Comparison of ENCODE assay signal across 19 cellular contexts in the genomic region with DNA sequence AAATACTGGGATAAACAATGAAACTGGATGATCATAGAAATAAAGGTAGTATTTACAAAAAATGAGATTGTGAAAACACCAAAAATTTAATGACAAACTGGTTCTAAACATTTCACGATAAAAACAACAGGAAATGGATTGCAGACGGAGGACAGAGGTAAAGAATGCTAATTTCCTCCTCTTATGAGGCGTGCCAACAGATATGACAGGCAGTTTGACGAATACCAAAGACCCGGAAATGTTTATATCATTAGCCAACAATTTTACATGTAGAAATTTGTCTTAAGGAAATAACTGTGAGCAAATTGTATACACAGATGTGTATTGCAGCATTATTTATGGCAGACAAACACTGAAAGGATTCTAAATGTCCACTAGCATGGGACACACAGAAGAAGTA.
DNase-seq lines count a peak whose midpoint lies in the region; TF ChIP-seq lines count a peak whose summit lies in the region.
"Had no signal": no experiment of that assay in that cellular context is flagged by ENCODE, and none has a peak within 500 bp of the region (broad histone marks: within the 10 kb centered on the region; RNA-seq: fewer than 3 reads in every experiment).

No MANE protein-coding gene starts in this region.

- DNase-seq in MCF 10A (ENCODE audit: unreplicated experiment) (peak; percentile 60), breast epithelium (ENCODE audit: low spot score in 2 of 2) (no peak), dermis microvascular lymphatic vessel endothelial cell (ENCODE audit: low read depth in 2 of 2) (peak; percentile 14 to 72), glomerular endothelial cell (ENCODE audit: extremely low read depth, low read depth, low spot score) (peak; percentile 37), pulmonary artery endothelial cell (ENCODE audit: low read depth, low spot score) (peak; percentile 15), NCI-H1436 (lab: John Stamatoyannopoulos, UW) (no peak)
- DNase-seq in activated effector memory CD4-positive, alpha-beta T cell treated with Interleukin-2 at 50 U/mL for 16 hours: no peak
- DNase-seq in activated T-helper 1 cell treated with anti-CD3 and anti-CD28 coated beads, Interleukin-12 subunit alpha, Interleukin-12 subunit beta, Interleukin-2, Interleukin-4 antibody, amounts not matched to agents 30 ng/mL and 10 ng/mL and 1 ng/mL, durations not matched to agents 14 hours and 24 hours and 36 hours (ENCODE audit: low spot score): no peak
- DNase-seq: 8988T, IMR-90, MV-4-11, NCI-H1105 treated with DMSO at 0.1 percent for 48 hours, NCI-H187, NCI-H2107, NCI-H446 treated with DMSO at 0.1 percent for 48 hours, NCI-H526 treated with DMSO at 0.1 percent for 48 hours, SHP77 had no signal

- CTCF ChIA-PET in MCF 10A (lab: Yijun Ruan, JAX): no interaction called here

- H3K9me3 Mint-ChIP-seq in MCF 10A (ENCODE audit: unreplicated experiment): peaks cover 9% of the 10 kb centered on the region
- no peaks in the 10 kb centered on the region for H3K9me3 Mint-ChIP-seq in activated T-helper 1 cell treated with anti-CD3 and anti-CD28 coated beads, Interleukin-12 subunit alpha, Interleukin-12 subunit beta, Interleukin-2, Interleukin-4 antibody, amounts not matched to agents 30 ng/mL and 10 ng/mL and 1 ng/mL, durations not matched to agents 14 hours and 24 hours and 36 hours

- H3K27me3 ChIP-seq in breast epithelium: no peaks in the 10 kb centered on the region

- H3K27ac Mint-ChIP-seq in MCF 10A (ENCODE audit: low read depth, unreplicated experiment): peak overlapping the region; percentile 59
- H3K27ac Mint-ChIP-seq in activated T-helper 1 cell treated with anti-CD3 and anti-CD28 coated beads, Interleukin-12 subunit alpha, Interleukin-12 subunit beta, Interleukin-2, Interleukin-4 antibody, amounts not matched to agents 30 ng/mL and 10 ng/mL and 1 ng/mL, durations not matched to agents 14 hours and 24 hours and 36 hours: no peak overlapping the region

- peaks cover 10% of the 10 kb centered on the region for H3K4me1 Mint-ChIP-seq in MCF 10A (ENCODE audit: insufficient read depth, unreplicated experiment)
- no peaks in the 10 kb centered on the region for H3K4me1 Mint-ChIP-seq in activated T-helper 1 cell treated with anti-CD3 and anti-CD28 coated beads, Interleukin-12 subunit alpha, Interleukin-12 subunit beta, Interleukin-2, Interleukin-4 antibody, amounts not matched to agents 30 ng/mL and 10 ng/mL and 1 ng/mL, durations not matched to agents 14 hours and 24 hours and 36 hours (ENCODE audit: low read depth)

- no peak for TF ChIP-seq POLR2A in breast epithelium (IDR thresholded peaks at IDR 0.05)

- no peaks in the 10 kb centered on the region for H3K4me1 ChIP-seq in breast epithelium

- no peak for TF ChIP-seq CTCF in MCF 10A (IDR thresholded peaks at IDR 0.05; ENCODE audit: unreplicated experiment)
- TF ChIP-seq CTCF in breast epithelium (IDR thresholded peaks at IDR 0.05): no peak

- POLR2A ChIA-PET in MCF 10A (lab: Yijun Ruan, JAX): interaction anchor here (0.7 kb wide), 1 partner anchor 75 kb away, joined by 3 read pairs; no protein-coding TSS in a partner anchor

- H3K27ac ChIP-seq in breast epithelium: no peak overlapping the region
- H3K27ac ChIP-seq: C4-2B, KMS-11 had no signal

- H3K36me3 Mint-ChIP-seq in MCF 10A (ENCODE audit: insufficient read depth, unreplicated experiment): no peaks in the 10 kb centered on the region
- no peaks in the 10 kb centered on the region for H3K36me3 Mint-ChIP-seq in activated T-helper 1 cell treated with anti-CD3 and anti-CD28 coated beads, Interleukin-12 subunit alpha, Interleukin-12 subunit beta, Interleukin-2, Interleukin-4 antibody, amounts not matched to agents 30 ng/mL and 10 ng/mL and 1 ng/mL, durations not matched to agents 14 hours and 24 hours and 36 hours (ENCODE audit: low read depth)

- no peaks in the 10 kb centered on the region for H3K36me3 ChIP-seq in breast epithelium

- intact Hi-C loops in MCF 10A (cut with micrococcal nuclease) (no loop called here), breast epithelium (cut with DNase I; ENCODE audit: low total_unique reads) (no loop called here)
- intact Hi-C loops in activated T-helper 1 cell treated with anti-CD3 and anti-CD28 coated beads, Interleukin-12 subunit alpha, Interleukin-12 subunit beta, Interleukin-2, Interleukin-4 antibody, amounts not matched to agents 30 ng/mL and 10 ng/mL and 1 ng/mL, durations not matched to agents 14 hours and 24 hours and 36 hours (cut with micrococcal nuclease): no loop called here

- BruUV-seq in MCF 10A (replicated peaks; lab: Mats Ljungman, UMichigan): no TSS peak

- no peaks in the 10 kb centered on the region for H3K9me3 ChIP-seq in breast epithelium

- no peak overlapping the region for H3K4me3 ChIP-seq in breast epithelium

- peak overlapping the region; percentile 43 for H3K4me3 Mint-ChIP-seq in MCF 10A (ENCODE audit: unreplicated experiment)
- H3K4me3 Mint-ChIP-seq in activated T-helper 1 cell treated with anti-CD3 and anti-CD28 coated beads, Interleukin-12 subunit alpha, Interleukin-12 subunit beta, Interleukin-2, Interleukin-4 antibody, amounts not matched to agents 30 ng/mL and 10 ng/mL and 1 ng/mL, durations not matched to agents 14 hours and 24 hours and 36 hours: no peak overlapping the region

- no peaks in the 10 kb centered on the region for H3K27me3 Mint-ChIP-seq in MCF 10A (ENCODE audit: insufficient read depth, unreplicated experiment)
- no peaks in the 10 kb centered on the region for H3K27me3 Mint-ChIP-seq in activated T-helper 1 cell treated with anti-CD3 and anti-CD28 coated beads, Interleukin-12 subunit alpha, Interleukin-12 subunit beta, Interleukin-2, Interleukin-4 antibody, amounts not matched to agents 30 ng/mL and 10 ng/mL and 1 ng/mL, durations not matched to agents 14 hours and 24 hours and 36 hours (ENCODE audit: insufficient read depth)

Comparison
In these comparisons a context has a peak if more than half of its experiments do, and no peak if none do; other contexts are left out.
1. DNase-seq: peak in MCF 10A (single experiment), dermis microvascular lymphatic vessel endothelial cell (2 of 2), glomerular endothelial cell (single experiment) and pulmonary artery endothelial cell (single experiment); none in breast epithelium (0 of 2), NCI-H1436 (single experiment), activated effector memory CD4-positive, alpha-beta T cell treated with Interleukin-2 at 50 U/mL for 16 hours (single experiment) and activated T-helper 1 cell treated with anti-CD3 and anti-CD28 coated beads, Interleukin-12 subunit alpha, Interleukin-12 subunit beta, Interleukin-2, Interleukin-4 antibody, amounts not matched to agents 30 ng/mL and 10 ng/mL and 1 ng/mL, durations not matched to agents 14 hours and 24 hours and 36 hours (single experiment).